17 cellular contexts compared by ENCODE assay signal in genomic region chr3:100001514-100002270, GRCh38.
DNase-seq lines count a peak whose midpoint lies in the region; FAIRE-seq and TF ChIP-seq lines count a peak whose summit lies in the region.
"Had no signal": no experiment of that assay in that cellular context is flagged by ENCODE, and none has a peak within 500 bp of the region (broad histone marks: within the 10 kb centered on the region; RNA-seq: fewer than 3 reads in every experiment).

No MANE protein-coding gene starts in this region.

- H4K20me1 ChIP-seq in H1 (replicated peaks in 1 of 2; ENCODE audit: control insufficient read depth in 1 of 2, insufficient read depth in 2 of 2, low read length in 2 of 2) = no peaks in the 10 kb centered on the region

- H3K4me2 ChIP-seq in H1 (ENCODE audit: insufficient read depth in 1 of 2, low read depth in 2 of 2, low read length in 2 of 2) = no peak overlapping the region

- H3K23me2 ChIP-seq in H1 (ENCODE audit: low read depth, low read length) = no peaks in the 10 kb centered on the region

- no peaks in the 10 kb centered on the region for H3K36me3 ChIP-seq in HEK293 (ENCODE audit: control insufficient read depth in 2 of 2, insufficient read depth in 1 of 2, low read length in 2 of 2)
- H3K36me3 ChIP-seq in H1 (ENCODE audit: control insufficient read depth in 2 of 4, insufficient read depth in 4 of 4, low read length in 3 of 4) = no peaks in the 10 kb centered on the region
- H3K36me3 ChIP-seq in thyroid gland = no peaks in the 10 kb centered on the region
- H3K36me3 ChIP-seq: BE2C, neutrophil, right lobe of liver had no signal

- no peak overlapping the region for H3K27ac ChIP-seq in HEK293 (ENCODE audit: extremely low read depth, low read depth, low read length)
- H3K27ac ChIP-seq in H1 (ENCODE audit: low read depth, low read length) = no peak overlapping the region
- no peak overlapping the region for H3K27ac ChIP-seq in thyroid gland
- H3K27ac ChIP-seq: neutrophil, right lobe of liver, SK-N-MC had no signal

- CTCF ChIA-PET in HEK293 (lab: Yijun Ruan, JAX) (no interaction called here), H1 (lab: Charles Lee; ENCODE audit: partially characterized antibody) (interaction anchor here (0.9 to 1.4 kb wide), 7 partner anchors 25 to 252 kb away, joined by 3 to 5 read pairs (median 4); no protein-coding TSS in a partner anchor)

- WGBS in H1 (ENCODE audit: extremely low coverage in 1 of 2, insufficient coverage in 1 of 2, insufficient read length in 1 of 2, insufficient replicate concordance in 2 of 2, low coverage in 1 of 2, low lambda C conversion rate in 2 of 2, missing lambda C conversion rate in 1 of 2), 2 experiments = 93% methylated on average over 8 of the region's 8 CpGs; no CpG with 5 or more reads in 1 of the 2 experiments
- WGBS in thyroid gland, 2 donors = 96 to 99% methylated on average over 6 to 8 of the region's 8 CpGs

- TF ChIP-seq CTCF in HEK293 (tag by site-specific recombination; IDR thresholded peaks at IDR 0.05) (no peak), H1 (IDR thresholded peaks at IDR 0.05; ENCODE audit: control extremely low read depth in 1 of 3, insufficient read depth in 1 of 3, low read depth in 1 of 3, low read length in 3 of 3) (no peak), progenitor cell of endocrine pancreas (IDR thresholded peaks at IDR 0.05; ENCODE audit: unreplicated experiment) (no peak), chondrocyte (IDR thresholded peaks at IDR 0.05) (no peak), thyroid gland (IDR thresholded peaks at IDR 0.05) (no peak)

- TF ChIP-seq RAD21 in H1 (IDR thresholded peaks at IDR 0.05 in 1 of 2, conservative IDR thresholded peaks at IDR 0.05 in 1 of 2; ENCODE audit: low read depth in 2 of 2, low read length in 2 of 2) = no peak

- intact Hi-C loops in thyroid gland (cut with DNase I) = no loop called here

- H4K91ac ChIP-seq in H1 (replicated peaks; ENCODE audit: insufficient read length, low read length) = no peak overlapping the region

- H3K79me1 ChIP-seq in H1 (ENCODE audit: low read depth, low read length) = no peaks in the 10 kb centered on the region

- no peak overlapping the region for H3K18ac ChIP-seq in H1 (ENCODE audit: extremely low read depth, low read length)

- TF ChIP-seq POLR2A in H1 (IDR thresholded peaks at IDR 0.05; ENCODE audit: control extremely low read depth in 1 of 2, low read depth in 2 of 2, low read length in 2 of 2) (no peak), thyroid gland (IDR thresholded peaks at IDR 0.05) (no peak)

- no peak overlapping the region for H2AK5ac ChIP-seq in H1 (ENCODE audit: low read depth, low read length)

- no peak overlapping the region for H3K4me3 ChIP-seq in HEK293 (ENCODE audit: low read depth, low read length)
- H3K4me3 ChIP-seq in H1 (ENCODE audit: extremely low read depth in 1 of 4, insufficient read depth in 2 of 4, low read depth in 3 of 4, low read length in 4 of 4) = no peak overlapping the region
- no peak overlapping the region for H3K4me3 ChIP-seq in thyroid gland (replicated peaks in 1 of 3)
- H3K4me3 ChIP-seq: right lobe of liver, SK-N-MC had no signal

- no peaks in the 10 kb centered on the region for H3K9me3 ChIP-seq in HEK293 (ENCODE audit: control insufficient read depth, insufficient read depth, low read depth, low read length)
- no peaks in the 10 kb centered on the region; a peak in 1 of 4 replicates for H3K9me3 ChIP-seq in H1 (ENCODE audit: insufficient read depth in 2 of 2, low read depth in 1 of 2, low read length in 1 of 2)
- H3K9me3 ChIP-seq in thyroid gland = no peaks in the 10 kb centered on the region
- H3K9me3 ChIP-seq: BE2C, neutrophil, right lobe of liver had no signal

- peak overlapping the region in 1 of 4 experiments; percentile 14; a peak in 1 of 7 replicates for H3K9ac ChIP-seq in H1 (replicated peaks in 1 of 4; ENCODE audit: extremely low read depth in 1 of 4, low read depth in 3 of 4, low read length in 3 of 4)

- H3K4me3 Mint-ChIP-seq in progenitor cell of endocrine pancreas (ENCODE audit: low read depth) (no peak overlapping the region), chondrocyte (ENCODE audit: unreplicated experiment) (no peak overlapping the region)
- H3K4me3 Mint-ChIP-seq: activated naive CD4-positive, alpha-beta T cell treated with anti-CD3 and anti-CD28 coated beads, Interleukin-2, amount 50 U/mL, for 24 hours had no signal

- H3K4ac ChIP-seq in H1 (replicated peaks; ENCODE audit: insufficient read length, low read depth, low read length) = no peak overlapping the region

- H3K23ac ChIP-seq in H1 (ENCODE audit: insufficient read length) = no peak overlapping the region

- no peak overlapping the region for H2BK20ac ChIP-seq in H1 (ENCODE audit: low read length)

- H2BK5ac ChIP-seq in H1 (ENCODE audit: low read depth, low read length) = no peak overlapping the region

- no peak overlapping the region for H3K14ac ChIP-seq in H1 (ENCODE audit: insufficient read length)

- peaks cover 2% of the 10 kb centered on the region for H3K9me3 Mint-ChIP-seq in progenitor cell of endocrine pancreas (ENCODE audit: low read depth)
- H3K9me3 Mint-ChIP-seq in chondrocyte (ENCODE audit: low read depth) = no peaks in the 10 kb centered on the region
- H3K9me3 Mint-ChIP-seq: activated naive CD4-positive, alpha-beta T cell treated with anti-CD3 and anti-CD28 coated beads, Interleukin-2, amount 50 U/mL, for 24 hours had no signal

- H3K4me1 Mint-ChIP-seq in progenitor cell of endocrine pancreas (ENCODE audit: low read depth) (peaks cover 41% of the 10 kb centered on the region), chondrocyte (ENCODE audit: low read depth) (peaks cover 34% of the 10 kb centered on the region)

- peak overlapping the region; percentile 48 for H2BK15ac ChIP-seq in H1 (ENCODE audit: low read length)

- H4K8ac ChIP-seq in H1 (ENCODE audit: extremely low read depth, insufficient read depth, low read length) = no peak overlapping the region

- no peak overlapping the region for H3K56ac ChIP-seq in H1 (replicated peaks; ENCODE audit: insufficient read length, low read depth, low read length)

- H2BK12ac ChIP-seq in H1 (ENCODE audit: low read depth, low read length) = no peak overlapping the region

- no peak overlapping the region for H4K5ac ChIP-seq in H1 (ENCODE audit: insufficient read length, low read depth, low read length)

- H3K27me3 Mint-ChIP-seq in progenitor cell of endocrine pancreas (no peaks in the 10 kb centered on the region), chondrocyte (ENCODE audit: low read depth) (no peaks in the 10 kb centered on the region)
- H3K27me3 Mint-ChIP-seq: activated naive CD4-positive, alpha-beta T cell treated with anti-CD3 and anti-CD28 coated beads, Interleukin-2, amount 50 U/mL, for 24 hours had no signal

- H2AFZ ChIP-seq in H1 (ENCODE audit: low read length) = no peak overlapping the region

- no peak for TF ChIP-seq EP300 in H1 (IDR thresholded peaks at IDR 0.05; ENCODE audit: borderline replicate concordance in 1 of 2, low read depth in 2 of 2, low read length in 2 of 2)

- no peaks in the 10 kb centered on the region for H3K79me2 ChIP-seq in H1 (ENCODE audit: control insufficient read depth in 1 of 2, insufficient read depth in 2 of 2, low read length in 2 of 2)

- H3K27ac Mint-ChIP-seq in progenitor cell of endocrine pancreas (peak overlapping the region; percentile 73), chondrocyte (ENCODE audit: unreplicated experiment) (no peak overlapping the region)
- H3K27ac Mint-ChIP-seq: activated naive CD4-positive, alpha-beta T cell treated with anti-CD3 and anti-CD28 coated beads, Interleukin-2, amount 50 U/mL, for 24 hours had no signal

- POLR2A ChIA-PET in HEK293 (lab: Yijun Ruan, JAX) = no interaction called here
- POLR2A ChIA-PET in H1 (lab: Charles Lee; ENCODE audit: partially characterized antibody) = interaction anchor here (1.1 to 1.3 kb wide), 2 partner anchors 11 to 273 kb away, joined by 3 read pairs; no protein-coding TSS in a partner anchor

- H2BK120ac ChIP-seq in H1 (replicated peaks; ENCODE audit: low read depth, low read length) = no peak overlapping the region

- no peaks in the 10 kb centered on the region for H3K27me3 ChIP-seq in H1 (replicated peaks in 1 of 4; ENCODE audit: control insufficient read depth in 3 of 4, extremely low read depth in 1 of 4, insufficient read depth in 3 of 4, low read length in 3 of 4)
- no peaks in the 10 kb centered on the region for H3K27me3 ChIP-seq in thyroid gland
- H3K27me3 ChIP-seq: BE2C, neutrophil, right lobe of liver had no signal

- DNase-seq in NCI-H2081 (lab: John Stamatoyannopoulos, UW) (peak; percentile 39 to 82), H1 (ENCODE audit: low read depth in 1 of 2, low spot score in 2 of 2) (no peak), progenitor cell of endocrine pancreas (ENCODE audit: low spot score, unreplicated experiment) (no peak), UCSD-AML1 (lab: John Stamatoyannopoulos, UW; ENCODE audit: unreplicated experiment) (no peak), chondrocyte (ENCODE audit: low spot score) (no peak), thyroid gland (no peak)
- DNase-seq: activated CD4-positive, alpha-beta T cell treated with anti-CD3 and anti-CD28 coated beads, Interleukin-2, amount 50 U/mL, for 1 hour; BE2C; DMS 273 treated with DMSO at 0.1 percent for 48 hours; kidney; right lobe of liver; stimulated activated CD4-positive, alpha-beta T cell treated with anti-CD3 and anti-CD28 coated beads, Interleukin-4, amount 100 ng/mL, for 1 hour; T1000 had no signal

- FAIRE-seq in H1 (lab: Jason Lieb, UNC) = no peak
- FAIRE-seq: kidney had no signal

- H3K4me1 ChIP-seq in HEK293 (ENCODE audit: control insufficient read depth, insufficient read depth, low read length) (peaks cover 3% of the 10 kb centered on the region), H1 (replicated peaks in 1 of 4; ENCODE audit: control insufficient read depth in 3 of 4, insufficient read depth in 4 of 4, low read length in 3 of 4) (peaks cover 3 to 8% (median 5%) of the 10 kb centered on the region in 4 experiments; a peak in 5 of 7 replicates), thyroid gland (peaks cover 6 to 8% of the 10 kb centered on the region in 2 donors)
- H3K4me1 ChIP-seq: right lobe of liver had no signal

- H3K36me3 Mint-ChIP-seq in progenitor cell of endocrine pancreas (ENCODE audit: insufficient read depth) (peaks cover 3% of the 10 kb centered on the region), chondrocyte (ENCODE audit: low read depth) (no peaks in the 10 kb centered on the region)

TF ChIP-seq in HEK293, 187 proteins besides CTCF, POLR2A, EP300 and RAD21 (continues in another document):
- TF ChIP-seq ZFP3 (tag by site-specific recombination; IDR thresholded peaks at IDR 0.05; ENCODE audit: low read depth) = no peak
- TF ChIP-seq ZNF324 (tag by site-specific recombination; IDR thresholded peaks at IDR 0.05) = no peak
- no peak for TF ChIP-seq ZNF37A (tag by site-specific recombination; IDR thresholded peaks at IDR 0.05)

TF ChIP-seq in H1, 55 proteins besides CTCF, POLR2A, EP300 and RAD21 (continues in another document):
- TF ChIP-seq SUZ12 (IDR thresholded peaks at IDR 0.05; ENCODE audit: low read length) (no peak), RXRA (IDR thresholded peaks at IDR 0.05; ENCODE audit: insufficient read depth, low read depth, low read length) (no peak), SAP30 (IDR thresholded peaks at IDR 0.05; ENCODE audit: insufficient read depth, insufficient replicate concordance, low read length) (no peak), SIX5 (IDR thresholded peaks at IDR 0.05; ENCODE audit: low read depth, low read length) (no peak), KDM1A (IDR thresholded peaks at IDR 0.05; ENCODE audit: borderline replicate concordance, low read length) (no peak)

Comparison
In these comparisons a context has a peak if more than half of its experiments do, and no peak if none do; other contexts are left out.
1. DNase-seq: peak in NCI-H2081 (2 of 2); none in H1 (0 of 2), progenitor cell of endocrine pancreas (single experiment), UCSD-AML1 (single experiment), chondrocyte (single experiment) and thyroid gland (0 of 2).